In genomic region chr10:71838264-71839211, GRCh38 we compare ENCODE assay signal across 9 cellular contexts. TPM values are rescaled to one million over a fixed set of nuclear protein-coding genes. Genes with fewer than 3 reads are reported as not detected.
A peak's percentile ranks its signal among the peaks of the same experiment; 100 is the strongest.
DNase-seq lines count a peak whose midpoint lies in the region; ATAC-seq and TF ChIP-seq lines count a peak whose summit lies in the region.
"Had no signal": no experiment of that assay in that cellular context is flagged by ENCODE, and none has a peak within 500 bp of the region (broad histone marks: within the 10 kb centered on the region; RNA-seq: fewer than 3 reads in every experiment).

No MANE protein-coding gene starts in this region.

- H3K9ac ChIP-seq in BLaER1: no peak overlapping the region

- peaks cover 21% of the 10 kb centered on the region for H3K36me3 ChIP-seq in BLaER1

- peaks cover 99% of the 10 kb centered on the region for H3K4me1 ChIP-seq in BLaER1

- H3K4me3 ChIP-seq in BLaER1: no peak overlapping the region

- H3K27ac Mint-ChIP-seq in dendritic cell treated with granulocyte-macrophage colony-stimulating factor and Interleukin-4, amounts not matched to agents 40 ng/mL and 50 ng/mL, for 4 days: peak overlapping the region; percentile 76
- peak overlapping the region; percentile 53 to 94 (median 60) for H3K27ac Mint-ChIP-seq in nephron
- H3K27ac Mint-ChIP-seq in activated CD8-positive, alpha-beta memory T cell treated with anti-CD3 and anti-CD28 coated beads, Interleukin-2, amount 10 ng/mL, durations not matched to agents 7 days and 5 days: no peak overlapping the region

- H3K36me3 Mint-ChIP-seq in dendritic cell treated with granulocyte-macrophage colony-stimulating factor and Interleukin-4, amounts not matched to agents 40 ng/mL and 50 ng/mL, for 4 days (ENCODE audit: low read depth): peaks cover 95% of the 10 kb centered on the region
- H3K36me3 Mint-ChIP-seq in nephron (ENCODE audit: low read depth): peaks cover 6% of the 10 kb centered on the region
- no peaks in the 10 kb centered on the region for H3K36me3 Mint-ChIP-seq in activated CD8-positive, alpha-beta memory T cell treated with anti-CD3 and anti-CD28 coated beads, Interleukin-2, amount 10 ng/mL, durations not matched to agents 7 days and 5 days

- TF ChIP-seq CTCF in nephron (IDR thresholded peaks at IDR 0.05; ENCODE audit: unreplicated experiment in 3 of 3): no peak

- ATAC-seq in GM18868 (IDR thresholded peaks at IDR 0.05; ENCODE audit: unreplicated experiment): no peak
- ATAC-seq in GM18873 (IDR thresholded peaks at IDR 0.05; ENCODE audit: low FRiP score, unreplicated experiment): no peak
- ATAC-seq in activated CD8-positive, alpha-beta memory T cell treated with anti-CD3 and anti-CD28 coated beads, Interleukin-2, amount 10 ng/mL, durations not matched to agents 7 days and 5 days: no peak

- CTCF ChIA-PET in activated CD8-positive, alpha-beta memory T cell treated with anti-CD3 and anti-CD28 coated beads, Interleukin-2, amount 10 ng/mL, durations not matched to agents 7 days and 5 days (lab: Charles Lee): interaction anchor here (0.8 to 2.5 kb wide), 5 partner anchors 58 to 380 kb away, joined by 3 to 14 read pairs (median 4); partner anchors contain the start of gene VSIR

- DNase-seq in MV-4-11 (lab: John Stamatoyannopoulos, UW) (peak; percentile 58), C1 segment of cervical spinal cord (lab: John Stamatoyannopoulos, UW) (no peak)
- no peak for DNase-seq in activated CD8-positive, alpha-beta memory T cell treated with anti-CD3 and anti-CD28 coated beads, Interleukin-2, amount 10 ng/mL, durations not matched to agents 7 days and 5 days
- DNase-seq: NCI-H1105 had no signal

- H3K9me3 Mint-ChIP-seq in dendritic cell treated with granulocyte-macrophage colony-stimulating factor and Interleukin-4, amounts not matched to agents 40 ng/mL and 50 ng/mL, for 4 days: no peaks in the 10 kb centered on the region
- H3K9me3 Mint-ChIP-seq in nephron: no peaks in the 10 kb centered on the region
- H3K9me3 Mint-ChIP-seq in activated CD8-positive, alpha-beta memory T cell treated with anti-CD3 and anti-CD28 coated beads, Interleukin-2, amount 10 ng/mL, durations not matched to agents 7 days and 5 days (ENCODE audit: low read depth): no peaks in the 10 kb centered on the region

- no peak overlapping the region for H3K27ac ChIP-seq in BLaER1

- peak overlapping the region; percentile 87 for H3K4me2 ChIP-seq in BLaER1

- no peaks in the 10 kb centered on the region for H3K9me3 ChIP-seq in BLaER1

- intact Hi-C loops in dendritic cell treated with granulocyte-macrophage colony-stimulating factor and Interleukin-4, amounts not matched to agents 40 ng/mL and 50 ng/mL, for 4 days (cut with micrococcal nuclease): no loop called here

- peaks cover 9% of the 10 kb centered on the region; the same call in 1 of the 2 replicates for H3K27me3 ChIP-seq in BLaER1

- peak overlapping the region; percentile 41 for H3K4me3 Mint-ChIP-seq in dendritic cell treated with granulocyte-macrophage colony-stimulating factor and Interleukin-4, amounts not matched to agents 40 ng/mL and 50 ng/mL, for 4 days
- peak overlapping the region in 1 of 3 experiments; percentile 29 for H3K4me3 Mint-ChIP-seq in nephron
- H3K4me3 Mint-ChIP-seq in activated CD8-positive, alpha-beta memory T cell treated with anti-CD3 and anti-CD28 coated beads, Interleukin-2, amount 10 ng/mL, durations not matched to agents 7 days and 5 days: no peak overlapping the region

- H4K20me1 ChIP-seq in BLaER1: peaks cover 100% of the 10 kb centered on the region

- peaks cover 98% of the 10 kb centered on the region for H3K4me1 Mint-ChIP-seq in dendritic cell treated with granulocyte-macrophage colony-stimulating factor and Interleukin-4, amounts not matched to agents 40 ng/mL and 50 ng/mL, for 4 days (ENCODE audit: low read depth)
- peaks cover 52% of the 10 kb centered on the region for H3K4me1 Mint-ChIP-seq in nephron
- H3K4me1 Mint-ChIP-seq in activated CD8-positive, alpha-beta memory T cell treated with anti-CD3 and anti-CD28 coated beads, Interleukin-2, amount 10 ng/mL, durations not matched to agents 7 days and 5 days: peaks cover 22% of the 10 kb centered on the region

- H3K27me3 Mint-ChIP-seq in dendritic cell treated with granulocyte-macrophage colony-stimulating factor and Interleukin-4, amounts not matched to agents 40 ng/mL and 50 ng/mL, for 4 days: no peaks in the 10 kb centered on the region
- H3K27me3 Mint-ChIP-seq in nephron (ENCODE audit: low read depth): no peaks in the 10 kb centered on the region
- H3K27me3 Mint-ChIP-seq in activated CD8-positive, alpha-beta memory T cell treated with anti-CD3 and anti-CD28 coated beads, Interleukin-2, amount 10 ng/mL, durations not matched to agents 7 days and 5 days: no peaks in the 10 kb centered on the region

RNA-seq across cellular contexts. Expression of gene PSAP, which starts 12.5 kb away (rescaled TPM):
- total RNA-seq in activated CD8-positive, alpha-beta memory T cell treated with anti-CD3 and anti-CD28 coated beads, Interleukin-2, amount 10 ng/mL, durations not matched to agents 7 days and 5 days: 100 to 1,000 TPM; 111 to 118 TPM
